ENCODE assay signal across 9 cellular contexts in genomic region chr5:60540855-60541805, GRCh38.
DNase-seq lines count a peak whose midpoint lies in the region; ATAC-seq and TF ChIP-seq lines count a peak whose summit lies in the region.
"Had no signal": no experiment of that assay in that cellular context is flagged by ENCODE, and none has a peak within 500 bp of the region (broad histone marks: within the 10 kb centered on the region; RNA-seq: fewer than 3 reads in every experiment).

No MANE protein-coding gene starts in this region.

- H3K79me2 ChIP-seq in DOHH2 (ENCODE audit: control insufficient read depth, low read length) = no peaks in the 10 kb centered on the region

- DNase-seq in heart right ventricle (peak in 1 of 2 donors; percentile 37), RPMI8226 (no peak), NCI-H446 treated with DMSO at 0.1 percent for 48 hours (lab: John Stamatoyannopoulos, UW) (no peak), G401 (ENCODE audit: low spot score) (no peak), retina (no peak)

- H3F3A ChIP-seq in DOHH2 (ENCODE audit: control insufficient read depth, insufficient read depth) = peaks cover 17% of the 10 kb centered on the region

- no peaks in the 10 kb centered on the region for H3K9me2 ChIP-seq in DOHH2 (replicated peaks; ENCODE audit: control insufficient read depth, low read length)

- peak overlapping the region; percentile 53 for H3K4me3 ChIP-seq in DOHH2 (ENCODE audit: low read length)
- no peak overlapping the region for H3K4me3 ChIP-seq in heart right ventricle

- peaks cover 66% of the 10 kb centered on the region for H3K4me1 ChIP-seq in DOHH2 (ENCODE audit: control insufficient read depth, low read length)
- peaks cover 0 to 51% (median 9%) of the 10 kb centered on the region in 9 donors for H3K4me1 ChIP-seq in heart right ventricle

- in situ Hi-C loops in G401 (cut with HindIII; ENCODE audit: low sequenced_read_pairs) = no loop called here

- intact Hi-C loops in heart right ventricle (cut with DNase I) = loop anchor here in 1 of 10 donors (5.0 kb wide), 1 partner anchor 36 kb away; no protein-coding TSS in a partner anchor

- ATAC-seq in GM21515 (IDR thresholded peaks at IDR 0.05; ENCODE audit: unreplicated experiment) (peak; percentile 85), HG03558 (IDR thresholded peaks at IDR 0.05; ENCODE audit: extremely low read depth, unreplicated experiment) (peak; percentile 73), heart right ventricle (peak in 5 of 8 donors; percentile 20 to 81 (median 79))

- WGBS in heart right ventricle, 2 donors = 39 to 51% methylated on average over 5 of the region's 5 CpGs

- H3K36me3 ChIP-seq in DOHH2 (ENCODE audit: control insufficient read depth, low read length) = no peaks in the 10 kb centered on the region
- no peaks in the 10 kb centered on the region for H3K36me3 ChIP-seq in heart right ventricle
- H3K36me3 ChIP-seq: neutrophil had no signal

- H3K27ac ChIP-seq in DOHH2 (ENCODE audit: low read depth, low read length) (peak overlapping the region; percentile 61), heart right ventricle (peak overlapping the region in 5 of 10 donors; percentile 18 to 68 (median 42))
- H3K27ac ChIP-seq: neutrophil had no signal

- TF ChIP-seq CTCF in DOHH2 (IDR thresholded peaks at IDR 0.05; ENCODE audit: low read depth, low read length, poor library complexity, severe bottlenecking) (peak; percentile 21), heart right ventricle (IDR thresholded peaks at IDR 0.05) (no peak)

- no peaks in the 10 kb centered on the region for H3K9me3 ChIP-seq in DOHH2 (ENCODE audit: control insufficient read depth, insufficient read depth, low read length)
- no peaks in the 10 kb centered on the region for H3K9me3 ChIP-seq in heart right ventricle
- H3K9me3 ChIP-seq: neutrophil had no signal

- H3K4me2 ChIP-seq in DOHH2 (ENCODE audit: low read length) = peak overlapping the region; percentile 69

- H4K20me1 ChIP-seq in DOHH2 (ENCODE audit: control insufficient read depth, insufficient read depth, low read depth, low read length) = no peaks in the 10 kb centered on the region

- H3K27me3 ChIP-seq in DOHH2 (ENCODE audit: control insufficient read depth, low read length) = no peaks in the 10 kb centered on the region
- H3K27me3 ChIP-seq in heart right ventricle = no peaks in the 10 kb centered on the region
